Comparison of ENCODE assay signal across 9 cellular contexts in the genomic region with DNA sequence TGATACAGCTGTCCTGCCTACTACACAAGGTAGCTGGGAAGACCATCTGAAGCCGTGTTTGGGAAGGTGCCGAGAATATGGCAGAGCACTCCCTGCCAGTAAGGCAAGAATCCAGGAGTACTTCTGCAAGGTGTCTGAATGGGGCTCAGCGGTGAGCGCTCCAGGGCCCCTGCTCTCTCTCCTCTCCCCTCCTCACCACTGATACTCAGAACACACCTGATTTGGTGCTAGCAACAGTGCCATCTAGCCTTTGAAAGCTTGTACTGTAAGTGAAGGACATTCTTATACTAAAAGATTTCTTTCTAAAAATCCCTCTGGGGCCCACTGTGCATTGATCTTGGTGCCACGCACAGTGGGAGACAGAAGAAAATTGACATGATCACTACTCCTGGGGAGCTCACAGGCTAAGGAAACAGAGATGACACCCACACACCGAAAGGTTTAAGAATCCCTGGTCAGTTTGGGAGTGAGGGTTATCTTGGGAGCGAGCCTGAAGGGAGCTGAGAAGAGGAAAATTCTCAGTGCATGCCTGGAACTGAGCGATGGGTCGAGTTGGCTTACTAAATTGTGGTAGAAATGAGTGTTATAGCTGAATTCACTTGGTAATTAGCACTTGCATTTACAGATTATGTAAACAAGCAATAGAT.
A peak's percentile ranks its signal among the peaks of the same experiment; 100 is the strongest.
DNase-seq lines count a peak whose midpoint lies in the region; ATAC-seq and FAIRE-seq lines count a peak whose summit lies in the region.
"Had no signal": no experiment of that assay in that cellular context is flagged by ENCODE, and none has a peak within 500 bp of the region (broad histone marks: within the 10 kb centered on the region; RNA-seq: fewer than 3 reads in every experiment).

No MANE protein-coding gene starts in this region.

- peak; percentile 64 for ATAC-seq in sciatic nerve
- no peak for ATAC-seq in HG03159 (IDR thresholded peaks at IDR 0.05; ENCODE audit: unreplicated experiment)

- no peaks in the 10 kb centered on the region for H3K36me3 Mint-ChIP-seq in immature natural killer cell

- DNase-seq in NCI-H1436 (lab: John Stamatoyannopoulos, UW) (peak; percentile 3), NCI-H1436 treated with DMSO at 0.1 percent for 48 hours (lab: John Stamatoyannopoulos, UW) (no peak), NT2/D1 (ENCODE audit: low read depth, low spot score) (peak; percentile 90), fibroblast of peridontal ligament (ENCODE audit: extremely low read depth) (peak; percentile 12), sciatic nerve (ENCODE audit: low spot score) (no peak), frontal cortex (ENCODE audit: low spot score in 2 of 2) (no peak), immature natural killer cell (no peak)

- no peaks in the 10 kb centered on the region for H3K9me3 ChIP-seq in NT2/D1 (ENCODE audit: insufficient read depth, low read length)

- no peak overlapping the region for H3K4me3 Mint-ChIP-seq in immature natural killer cell
- H3K4me3 Mint-ChIP-seq: B cell had no signal

- no peaks in the 10 kb centered on the region for H3K36me3 ChIP-seq in NT2/D1 (ENCODE audit: insufficient read depth, insufficient read length, low read length)

- FAIRE-seq in frontal cortex (lab: Jason Lieb, UNC): no peak

- peaks cover 2% of the 10 kb centered on the region for H3K4me1 ChIP-seq in NT2/D1 (ENCODE audit: insufficient read depth, insufficient read length)

- peaks cover 0 to 3% (median 0%) of the 10 kb centered on the region in 6 donors for H3K9me3 Mint-ChIP-seq in immature natural killer cell

- peak overlapping the region; percentile 23 for H3K9ac ChIP-seq in NT2/D1 (ENCODE audit: insufficient read length, low read depth)

- H3K27ac Mint-ChIP-seq in immature natural killer cell: no peak overlapping the region
- H3K27ac Mint-ChIP-seq: B cell had no signal

- intact Hi-C loops in sciatic nerve (cut with DNase I): no loop called here

- no peaks in the 10 kb centered on the region for H3K4me1 Mint-ChIP-seq in immature natural killer cell
- H3K4me1 Mint-ChIP-seq: B cell had no signal

- no peak overlapping the region for H3K4me3 ChIP-seq in NT2/D1 (ENCODE audit: insufficient read length, low read depth)

- peaks cover 0 to 5% (median 1%) of the 10 kb centered on the region in 3 donors for H3K27me3 Mint-ChIP-seq in immature natural killer cell (ENCODE audit: low read depth in 3 of 3)

- H3K27me3 ChIP-seq in NT2/D1 (ENCODE audit: insufficient read depth, insufficient read length): no peaks in the 10 kb centered on the region

Comparison
In these comparisons a context has a peak if more than half of its experiments do, and no peak if none do; other contexts are left out.
1. DNase-seq: peak in NCI-H1436 (single experiment), NT2/D1 (single experiment) and fibroblast of peridontal ligament (single experiment); none in NCI-H1436 treated with DMSO at 0.1 percent for 48 hours (single experiment), sciatic nerve (single experiment), frontal cortex (0 of 2) and immature natural killer cell (0 of 3).